15 cellular contexts compared by ENCODE assay signal in genomic region chr17:57835333-57835900, GRCh38.
"Had no signal": no experiment of that assay in that cellular context is flagged by ENCODE, and none has a peak within 500 bp of the region (broad histone marks: within the 10 kb centered on the region; RNA-seq: fewer than 3 reads in every experiment).

No MANE protein-coding gene starts in this region.

- ATAC-seq: stimulated activated naive CD8-positive, alpha-beta T cell treated with anti-CD3 and anti-CD28 coated beads, Interleukin-15, amount 100 ng/mL, for 72 hours had no signal

- H3K27me3 Mint-ChIP-seq: activated naive CD8-positive, alpha-beta T cell treated with anti-CD3 and anti-CD28 coated beads, Interleukin-2, amount 10 ng/mL, durations not matched to agents 7 days and 5 days; stimulated activated naive CD8-positive, alpha-beta T cell treated with anti-CD3 and anti-CD28 coated beads, Interleukin-15, amount 100 ng/mL, for 72 hours had no signal

- H3K9me3 Mint-ChIP-seq: activated CD4-positive, alpha-beta memory T cell treated with anti-CD3 and anti-CD28 coated beads, Interleukin-2, amount 10 ng/mL, durations not matched to agents 7 days and 5 days; activated naive CD8-positive, alpha-beta T cell treated with anti-CD3 and anti-CD28 coated beads, Interleukin-2, amount 10 ng/mL, durations not matched to agents 7 days and 5 days; nephron; stimulated activated naive CD8-positive, alpha-beta T cell treated with anti-CD3 and anti-CD28 coated beads, Interleukin-15, amount 100 ng/mL, for 72 hours had no signal

- H3K27me3 ChIP-seq: breast epithelium, tibial nerve, uterus had no signal

- H3K4me1 ChIP-seq: uterus had no signal

- H3K27ac ChIP-seq: breast epithelium, SK-N-MC, tibial nerve, uterus had no signal

- H3K4me3 ChIP-seq: breast epithelium, SK-N-MC, tibial nerve, uterus had no signal

- H3K4me1 Mint-ChIP-seq: nephron had no signal

- DNase-seq: activated CD4-positive, alpha-beta memory T cell treated with anti-CD3 and anti-CD28 coated beads, Interleukin-2, amount 10 ng/mL, durations not matched to agents 7 days and 5 days; activated CD4-positive, CD25-positive, alpha-beta regulatory T cell treated with anti-CD3 and anti-CD28 coated beads, Interleukin-2, amount 50 U/mL, for 72 hours; activated naive CD4-positive, alpha-beta T cell; activated naive CD8-positive, alpha-beta T cell treated with anti-CD3 and anti-CD28 coated beads, Interleukin-2, amount 10 ng/mL, durations not matched to agents 7 days and 5 days; anterior cingulate cortex; hippocampal formation; occipital lobe; stimulated activated CD4-positive, alpha-beta T cell treated with anti-CD3 and anti-CD28 coated beads, Interleukin-1b, Interleukin-23, amount 100 ng/mL, for 48 hours; stimulated activated naive CD8-positive, alpha-beta T cell treated with anti-CD3 and anti-CD28 coated beads, Interleukin-15, amount 100 ng/mL, for 72 hours; T-helper 9 cell; uterus had no signal

- H3K27ac Mint-ChIP-seq: activated CD4-positive, alpha-beta memory T cell treated with anti-CD3 and anti-CD28 coated beads, Interleukin-2, amount 10 ng/mL, durations not matched to agents 7 days and 5 days; activated naive CD8-positive, alpha-beta T cell treated with anti-CD3 and anti-CD28 coated beads, Interleukin-2, amount 10 ng/mL, durations not matched to agents 7 days and 5 days; nephron; stimulated activated naive CD8-positive, alpha-beta T cell treated with anti-CD3 and anti-CD28 coated beads, Interleukin-15, amount 100 ng/mL, for 72 hours had no signal

- H3K9me3 ChIP-seq: breast epithelium, tibial nerve, uterus had no signal

- H3K36me3 ChIP-seq: uterus had no signal

- H3K4me3 Mint-ChIP-seq: activated CD4-positive, alpha-beta memory T cell treated with anti-CD3 and anti-CD28 coated beads, Interleukin-2, amount 10 ng/mL, durations not matched to agents 7 days and 5 days; activated naive CD8-positive, alpha-beta T cell treated with anti-CD3 and anti-CD28 coated beads, Interleukin-2, amount 10 ng/mL, durations not matched to agents 7 days and 5 days; nephron; stimulated activated naive CD8-positive, alpha-beta T cell treated with anti-CD3 and anti-CD28 coated beads, Interleukin-15, amount 100 ng/mL, for 72 hours had no signal
